ENCODE assay signal across 26 cellular contexts in the genomic region with DNA sequence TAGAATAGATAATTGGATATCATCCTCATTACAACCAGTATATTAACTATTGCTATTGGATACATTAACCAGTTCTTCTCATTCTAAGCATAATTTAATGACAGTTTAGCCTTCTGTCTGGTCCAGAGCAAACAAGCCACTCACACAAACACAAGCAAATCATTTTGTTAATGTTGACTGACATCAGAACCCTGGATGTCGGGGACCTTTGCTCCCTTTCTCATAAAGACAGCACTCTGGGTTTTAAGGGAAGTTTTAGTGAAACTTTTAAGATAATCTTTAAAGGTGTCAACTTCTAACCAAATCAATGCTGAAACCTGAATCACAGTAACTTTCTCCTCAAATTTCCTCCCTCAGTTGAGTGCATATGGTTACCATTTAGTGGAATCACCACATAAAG.
DNase-seq lines count a peak whose midpoint lies in the region; ATAC-seq, FAIRE-seq and TF ChIP-seq lines count a peak whose summit lies in the region.
"Had no signal": no experiment of that assay in that cellular context is flagged by ENCODE, and none has a peak within 500 bp of the region (broad histone marks: within the 10 kb centered on the region; RNA-seq: fewer than 3 reads in every experiment).

No MANE protein-coding gene starts in this region.

- H3K27me3 Mint-ChIP-seq in natural killer cell treated with Interleukin-12 subunit alpha and Interleukin-12 subunit beta and Interleukin-15 and Interleukin-18, amount 100 ng/mL, for 72 hours = no peaks in the 10 kb centered on the region
- H3K27me3 Mint-ChIP-seq: CD4-positive, alpha-beta memory T cell; CD4-positive, CD25-positive, alpha-beta regulatory T cell had no signal

- no peaks in the 10 kb centered on the region for H3K9me3 Mint-ChIP-seq in natural killer cell treated with Interleukin-12 subunit alpha and Interleukin-12 subunit beta and Interleukin-15 and Interleukin-18, amount 100 ng/mL, for 72 hours
- H3K9me3 Mint-ChIP-seq: CD4-positive, alpha-beta memory T cell; CD4-positive, CD25-positive, alpha-beta regulatory T cell; CD8-positive, alpha-beta memory T cell had no signal

- DNase-seq in HuH-7 (ENCODE audit: low spot score) (peak; percentile 28), HepG2 (ENCODE audit: low spot score) (peak; percentile 24), right lobe of liver (no peak), stomach (no peak), G401 (ENCODE audit: low spot score) (no peak)
- no peak for DNase-seq in natural killer cell treated with Interleukin-12 subunit alpha and Interleukin-12 subunit beta and Interleukin-15 and Interleukin-18, amount 100 ng/mL, for 72 hours (ENCODE audit: low spot score)
- DNase-seq: ACHN; BE2C; C1 segment of cervical spinal cord; CD4-positive, alpha-beta memory T cell; CD4-positive, CD25-positive, alpha-beta regulatory T cell; CD8-positive, alpha-beta memory T cell; COR-L47; DMS 273 treated with DMSO at 0.1 percent for 48 hours; DMS153; DMS53; DMS79; DND-41; EL; GF-D8 had no signal

- H3K36me3 ChIP-seq in HepG2 (replicated peaks in 1 of 2; ENCODE audit: control insufficient read depth in 1 of 2, insufficient read depth in 2 of 2, low read length in 2 of 2) = peaks cover 0 to 2% of the 10 kb centered on the region in 2 experiments; a peak in 3 of 5 replicates
- no peaks in the 10 kb centered on the region for H3K36me3 ChIP-seq in right lobe of liver
- H3K36me3 ChIP-seq in stomach = no peaks in the 10 kb centered on the region
- H3K36me3 ChIP-seq: BE2C, BLaER1 had no signal

- peak; percentile 8 for FAIRE-seq in HepG2 (lab: Jason Lieb, UNC)
- FAIRE-seq: A204.1, G401.6, GM12891 had no signal

- H3K9me3 ChIP-seq in HepG2 (ENCODE audit: low read length) (no peaks in the 10 kb centered on the region), right lobe of liver (no peaks in the 10 kb centered on the region), stomach (no peaks in the 10 kb centered on the region)
- H3K9me3 ChIP-seq: BE2C, BLaER1 had no signal

- ATAC-seq in HepG2 (peak; percentile 48; the same call in 2 of the 3 replicates), right lobe of liver (peak; percentile 72 to 91 (median 78))
- ATAC-seq in natural killer cell treated with Interleukin-12 subunit alpha and Interleukin-12 subunit beta and Interleukin-15 and Interleukin-18, amount 100 ng/mL, for 72 hours = no peak

- peaks cover 58% of the 10 kb centered on the region for H3K79me2 ChIP-seq in HepG2 (ENCODE audit: insufficient read depth, low read length)

- H3K9ac ChIP-seq in HepG2 (ENCODE audit: insufficient read depth, low read depth, low read length) = no peak overlapping the region
- H3K9ac ChIP-seq: BLaER1 had no signal

- 0 out of 2 replicates have a peak, but pooled peaks cover 4% of the 10 kb centered on the region for H4K20me1 ChIP-seq in HepG2 (ENCODE audit: insufficient read depth, low read length)
- H4K20me1 ChIP-seq: BLaER1 had no signal

- no TSS peak for BruUV-seq in HepG2 (replicated peaks; lab: Mats Ljungman, UMichigan)

- no peak overlapping the region for H3K27ac Mint-ChIP-seq in natural killer cell treated with Interleukin-12 subunit alpha and Interleukin-12 subunit beta and Interleukin-15 and Interleukin-18, amount 100 ng/mL, for 72 hours
- H3K27ac Mint-ChIP-seq: CD14-positive monocyte; CD4-positive, alpha-beta memory T cell; CD4-positive, CD25-positive, alpha-beta regulatory T cell; CD8-positive, alpha-beta memory T cell had no signal

- H3K27me3 ChIP-seq in HepG2 (ENCODE audit: control insufficient read depth in 1 of 2, insufficient read depth in 2 of 2, low read length in 2 of 2) (no peaks in the 10 kb centered on the region), right lobe of liver (no peaks in the 10 kb centered on the region), stomach (no peaks in the 10 kb centered on the region)
- H3K27me3 ChIP-seq: BE2C, BLaER1 had no signal

- H3K4me1 Mint-ChIP-seq in natural killer cell treated with Interleukin-12 subunit alpha and Interleukin-12 subunit beta and Interleukin-15 and Interleukin-18, amount 100 ng/mL, for 72 hours (ENCODE audit: low read depth in 2 of 2) = no peaks in the 10 kb centered on the region
- H3K4me1 Mint-ChIP-seq: CD14-positive monocyte; CD4-positive, alpha-beta memory T cell; CD4-positive, CD25-positive, alpha-beta regulatory T cell; CD8-positive, alpha-beta memory T cell had no signal

- H2AFZ ChIP-seq in HepG2 (ENCODE audit: low read length) = no peak overlapping the region

- H3K4me3 Mint-ChIP-seq in natural killer cell treated with Interleukin-12 subunit alpha and Interleukin-12 subunit beta and Interleukin-15 and Interleukin-18, amount 100 ng/mL, for 72 hours = no peak overlapping the region
- H3K4me3 Mint-ChIP-seq: CD14-positive monocyte; CD4-positive, alpha-beta memory T cell; CD4-positive, CD25-positive, alpha-beta regulatory T cell; CD8-positive, alpha-beta memory T cell had no signal

- TF ChIP-seq EP300 in HepG2 (IDR thresholded peaks at IDR 0.05; ENCODE audit: low read depth in 2 of 2, low read length in 2 of 2) = no peak
- TF ChIP-seq EP300 in HepG2 (CRISPR knock-in tag; IDR thresholded peaks at IDR 0.05; ENCODE audit: borderline replicate concordance) = no peak
- no peak for TF ChIP-seq EP300 in stomach (IDR thresholded peaks at IDR 0.05)

- H3K4me1 ChIP-seq in HepG2 (ENCODE audit: insufficient read depth, low read length) = peaks cover 15% of the 10 kb centered on the region
- H3K4me1 ChIP-seq in right lobe of liver = peaks cover 0 to 12% (median 5%) of the 10 kb centered on the region in 4 donors
- H3K4me1 ChIP-seq in stomach = peaks cover 0 to 10% (median 4%) of the 10 kb centered on the region in 4 donors
- H3K4me1 ChIP-seq: BLaER1 had no signal

- TF ChIP-seq CTCF in HepG2 (CRISPR knock-in tag; IDR thresholded peaks at IDR 0.05) (no peak), right lobe of liver (IDR thresholded peaks at IDR 0.05) (no peak), stomach (IDR thresholded peaks at IDR 0.05) (no peak)

- POLR2A ChIA-PET in HepG2 (lab: Yijun Ruan, JAX) = no interaction called here

- in situ Hi-C loops in HepG2 (cut with HindIII; ENCODE audit: extremely low pct_ligation_motif_present, low pct_unique_long_range_greater_than_20kb) = no loop called here
- in situ Hi-C loops in G401 (cut with HindIII; ENCODE audit: low sequenced_read_pairs) = no loop called here

- no peak for TF ChIP-seq RAD21 in HepG2 (CRISPR knock-in tag; IDR thresholded peaks at IDR 0.05)

- H3K27ac ChIP-seq in HepG2 (ENCODE audit: extremely low read length, insufficient read depth, low read length) (peak overlapping the region; percentile 20), right lobe of liver (peak overlapping the region in 1 of 3 donors; percentile 8), stomach (no peak overlapping the region)
- H3K27ac ChIP-seq: 22Rv1, BLaER1 had no signal

- no peaks in the 10 kb centered on the region for H3K36me3 Mint-ChIP-seq in natural killer cell treated with Interleukin-12 subunit alpha and Interleukin-12 subunit beta and Interleukin-15 and Interleukin-18, amount 100 ng/mL, for 72 hours
- H3K36me3 Mint-ChIP-seq: CD14-positive monocyte; CD4-positive, alpha-beta memory T cell; CD4-positive, CD25-positive, alpha-beta regulatory T cell; CD8-positive, alpha-beta memory T cell had no signal

- CTCF ChIA-PET in HepG2 (lab: Yijun Ruan, JAX; ENCODE audit: low intra/inter-chr PET ratio, low total read pairs) = no interaction called here

- TF ChIP-seq POLR2A in HepG2 (IDR thresholded peaks at IDR 0.05; ENCODE audit: insufficient read depth in 1 of 2, low read depth in 2 of 2, low read length in 2 of 2) = no peak
- TF ChIP-seq POLR2A in right lobe of liver (IDR thresholded peaks at IDR 0.05) = no peak
- TF ChIP-seq POLR2A in stomach (IDR thresholded peaks at IDR 0.05) = no peak

- no peak overlapping the region; the same call in 1 of the 2 replicates for H3K4me2 ChIP-seq in HepG2 (ENCODE audit: low read depth, low read length)
- H3K4me2 ChIP-seq: BLaER1 had no signal

- intact Hi-C loops in HepG2 (cut with micrococcal nuclease; ENCODE audit: unreplicated experiment) (no loop called here), right lobe of liver (cut with DNase I) (no loop called here), stomach (cut with DNase I; ENCODE audit: low total_unique reads) (no loop called here)

- H3K4me3 ChIP-seq in HepG2 (replicated peaks in 1 of 3; ENCODE audit: insufficient read depth in 1 of 3, low read depth in 2 of 3, low read length in 3 of 3) (no peak overlapping the region), right lobe of liver (no peak overlapping the region), stomach (no peak overlapping the region)
- H3K4me3 ChIP-seq: BLaER1 had no signal

- 78% methylated on average over 1 of the region's 1 CpG for WGBS in HepG2 (ENCODE audit: low lambda C conversion rate)
- WGBS in right lobe of liver (ENCODE audit: insufficient coverage, low coverage, low lambda C conversion rate, missing lambda C conversion rate) = 31% methylated on average over 1 of the region's 1 CpG
- 83 to 97% (median 85%) methylated on average over 1 of the region's 1 CpG for WGBS in stomach, 5 donors

TF ChIP-seq in HepG2, 621 proteins besides CTCF, POLR2A, EP300 and RAD21 (continues in another document):
- TF ChIP-seq AHR (CRISPR knock-in tag; IDR thresholded peaks at IDR 0.05) = no peak
- TF ChIP-seq, protein P1, sequence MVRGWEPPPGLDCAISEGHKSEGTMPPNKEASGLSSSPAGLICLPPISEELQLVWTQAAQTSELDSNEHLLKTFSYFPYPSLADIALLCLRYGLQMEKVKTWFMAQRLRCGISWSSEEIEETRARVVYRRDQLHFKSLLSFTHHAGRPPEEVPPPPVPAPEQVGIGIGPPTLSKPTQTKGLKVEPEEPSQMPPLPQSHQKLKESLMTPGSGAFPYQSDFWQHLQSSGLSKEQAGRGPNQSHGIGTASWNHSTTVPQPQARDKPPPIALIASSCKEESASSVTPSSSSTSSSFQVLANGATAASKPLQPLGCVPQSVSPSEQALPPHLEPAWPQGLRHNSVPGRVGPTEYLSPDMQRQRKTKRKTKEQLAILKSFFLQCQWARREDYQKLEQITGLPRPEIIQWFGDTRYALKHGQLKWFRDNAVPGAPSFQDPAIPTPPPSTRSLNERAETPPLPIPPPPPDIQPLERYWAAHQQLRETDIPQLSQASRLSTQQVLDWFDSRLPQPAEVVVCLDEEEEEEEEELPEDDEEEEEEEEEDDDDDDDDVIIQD (CRISPR knock-in tag; IDR thresholded peaks at IDR 0.05; ENCODE audit: low read depth) = peak; percentile 99
- no peak for TF ChIP-seq KDM2A (CRISPR knock-in tag; IDR thresholded peaks at IDR 0.05; ENCODE audit: borderline replicate concordance, low read depth)
- no peak for TF ChIP-seq ZNF232 (CRISPR knock-in tag; IDR thresholded peaks at IDR 0.05; ENCODE audit: borderline replicate concordance)
- TF ChIP-seq ZNF354B (CRISPR knock-in tag; IDR thresholded peaks at IDR 0.05) = no peak
- TF ChIP-seq PHB2 (IDR thresholded peaks at IDR 0.05; ENCODE audit: partially characterized antibody) = no peak
- no peak for TF ChIP-seq RFX3 (CRISPR knock-in tag; IDR thresholded peaks at IDR 0.05)

Comparison
In these comparisons a context has a peak if more than half of its experiments do, and no peak if none do; other contexts are left out.
1. DNase-seq: peak in HuH-7 (single experiment) and HepG2 (single experiment); none in right lobe of liver (0 of 3), stomach (single experiment), natural killer cell treated with Interleukin-12 subunit alpha and Interleukin-12 subunit beta and Interleukin-15 and Interleukin-18, amount 100 ng/mL, for 72 hours (single experiment) and G401 (single experiment).
2. ATAC-seq: peak in HepG2 (single experiment) and right lobe of liver (4 of 4); none in natural killer cell treated with Interleukin-12 subunit alpha and Interleukin-12 subunit beta and Interleukin-15 and Interleukin-18, amount 100 ng/mL, for 72 hours (0 of 2).